ENCODE assay signal across 28 cellular contexts in genomic region chr6:90301816-90302215, GRCh38.
"Had no signal": no experiment of that assay in that cellular context is flagged by ENCODE, and none has a peak within 500 bp of the region (broad histone marks: within the 10 kb centered on the region; RNA-seq: fewer than 3 reads in every experiment).

No MANE protein-coding gene starts in this region.

- H3K27ac Mint-ChIP-seq: activated CD4-positive, alpha-beta T cell treated with anti-CD3 and anti-CD28 coated beads, Interleukin-2, amount 10 ng/mL, durations not matched to agents 24 days and 14 days; activated CD8-positive, alpha-beta T cell treated with anti-CD3 and anti-CD28 coated beads for 36 hours; activated naive CD4-positive, alpha-beta T cell treated with anti-CD3 and anti-CD28 coated beads for 36 hours; activated naive CD8-positive, alpha-beta T cell; activated T-cell treated with anti-CD3 and anti-CD28 coated beads, Interleukin-2, amount 50 U/mL, for 72 hours; activated T-helper 17 cell treated with anti-CD3 and anti-CD28 coated beads, Interleukin-2, amount 50 U/mL, for 72 hours; brain; T-helper 1 cell treated with Interleukin-12 subunit alpha and Interleukin-12 subunit beta and Interleukin-4 antibody, amounts not matched to agents 30 μg/mL and 1 μg/mL, for 36 hours; T-helper 2 cell treated with Interferon-gamma antibody and Interleukin-4, amounts not matched to agents 5 μg/mL and 100 μg/mL, for 36 hours had no signal

- H3K4me3 Mint-ChIP-seq: activated CD4-positive, alpha-beta T cell treated with anti-CD3 and anti-CD28 coated beads, Interleukin-2, amount 10 ng/mL, durations not matched to agents 24 days and 14 days; activated CD8-positive, alpha-beta T cell treated with anti-CD3 and anti-CD28 coated beads for 36 hours; activated naive CD4-positive, alpha-beta T cell treated with anti-CD3 and anti-CD28 coated beads for 36 hours; activated naive CD8-positive, alpha-beta T cell; activated T-cell treated with anti-CD3 and anti-CD28 coated beads, Interleukin-2, amount 50 U/mL, for 72 hours; activated T-helper 17 cell treated with anti-CD3 and anti-CD28 coated beads, Interleukin-2, amount 50 U/mL, for 72 hours; brain; T-helper 1 cell treated with Interleukin-12 subunit alpha and Interleukin-12 subunit beta and Interleukin-4 antibody, amounts not matched to agents 30 μg/mL and 1 μg/mL, for 36 hours; T-helper 2 cell treated with Interferon-gamma antibody and Interleukin-4, amounts not matched to agents 5 μg/mL and 100 μg/mL, for 36 hours had no signal

- H3K36me3 Mint-ChIP-seq: activated naive CD8-positive, alpha-beta T cell; brain had no signal

- H3K9me3 Mint-ChIP-seq: activated CD4-positive, alpha-beta T cell treated with anti-CD3 and anti-CD28 coated beads, Interleukin-2, amount 10 ng/mL, durations not matched to agents 24 days and 14 days; activated naive CD4-positive, alpha-beta T cell treated with anti-CD3 and anti-CD28 coated beads for 36 hours; activated T-cell treated with anti-CD3 and anti-CD28 coated beads, Interleukin-2, amount 50 U/mL, for 72 hours; activated T-helper 17 cell treated with anti-CD3 and anti-CD28 coated beads, Interleukin-2, amount 50 U/mL, for 72 hours; brain; T-helper 1 cell treated with Interleukin-12 subunit alpha and Interleukin-12 subunit beta and Interleukin-4 antibody, amounts not matched to agents 30 μg/mL and 1 μg/mL, for 36 hours; T-helper 2 cell treated with Interferon-gamma antibody and Interleukin-4, amounts not matched to agents 5 μg/mL and 100 μg/mL, for 36 hours had no signal

- H3K27ac ChIP-seq: SJCRH30, SK-N-MC had no signal

- H3K27me3 Mint-ChIP-seq: activated naive CD8-positive, alpha-beta T cell had no signal

- DNase-seq: activated CD4-positive, alpha-beta T cell treated with anti-CD3 and anti-CD28 coated beads, Interleukin-2, amount 10 ng/mL, durations not matched to agents 24 days and 14 days; activated CD4-positive, alpha-beta T cell treated with anti-CD3 and anti-CD28 coated beads, Interleukin-2, amount 50 U/mL, for 4 hours; activated CD8-positive, alpha-beta T cell treated with anti-CD3 and anti-CD28 coated beads for 36 hours; activated effector memory CD4-positive, alpha-beta T cell treated with anti-CD3 and anti-CD28 coated beads, Interleukin-2, amount 50 U/mL, for 16 hours; activated naive CD4-positive, alpha-beta T cell treated with anti-CD3 and anti-CD28 coated beads for 36 hours; activated T-cell treated with anti-CD3 and anti-CD28 coated beads, Interleukin-2, amount 50 U/mL, for 1 hour; activated T-cell treated with anti-CD3 and anti-CD28 coated beads, Interleukin-2, amount 50 U/mL, for 72 hours; anterior cingulate cortex; caudate nucleus; NCI-H1105; NCI-H1417 treated with DMSO at 0.1 percent for 48 hours; NCI-H187 treated with DMSO at 0.1 percent for 48 hours; NCI-H2081 treated with DMSO at 0.1 percent for 48 hours; NCI-H226; NCI-H446 treated with DMSO at 0.1 percent for 48 hours; NCI-H524 treated with DMSO at 0.1 percent for 48 hours; NCI-H748 treated with DMSO at 0.1 percent for 48 hours; NK-92 treated with Interleukin-12 subunit alpha and Interleukin-12 subunit beta, amount 100 ng/mL, for 24 hours; OCI-M1; SHP77; SJCRH30 had no signal

- H3K4me1 ChIP-seq: SJCRH30 had no signal

- ATAC-seq: activated CD8-positive, alpha-beta T cell treated with anti-CD3 and anti-CD28 coated beads for 36 hours; activated T-cell treated with anti-CD3 and anti-CD28 coated beads, Interleukin-2, amount 50 U/mL, for 72 hours; activated T-helper 17 cell treated with anti-CD3 and anti-CD28 coated beads, Interleukin-2, amount 50 U/mL, for 72 hours; K562 had no signal
